In the genomic region with DNA sequence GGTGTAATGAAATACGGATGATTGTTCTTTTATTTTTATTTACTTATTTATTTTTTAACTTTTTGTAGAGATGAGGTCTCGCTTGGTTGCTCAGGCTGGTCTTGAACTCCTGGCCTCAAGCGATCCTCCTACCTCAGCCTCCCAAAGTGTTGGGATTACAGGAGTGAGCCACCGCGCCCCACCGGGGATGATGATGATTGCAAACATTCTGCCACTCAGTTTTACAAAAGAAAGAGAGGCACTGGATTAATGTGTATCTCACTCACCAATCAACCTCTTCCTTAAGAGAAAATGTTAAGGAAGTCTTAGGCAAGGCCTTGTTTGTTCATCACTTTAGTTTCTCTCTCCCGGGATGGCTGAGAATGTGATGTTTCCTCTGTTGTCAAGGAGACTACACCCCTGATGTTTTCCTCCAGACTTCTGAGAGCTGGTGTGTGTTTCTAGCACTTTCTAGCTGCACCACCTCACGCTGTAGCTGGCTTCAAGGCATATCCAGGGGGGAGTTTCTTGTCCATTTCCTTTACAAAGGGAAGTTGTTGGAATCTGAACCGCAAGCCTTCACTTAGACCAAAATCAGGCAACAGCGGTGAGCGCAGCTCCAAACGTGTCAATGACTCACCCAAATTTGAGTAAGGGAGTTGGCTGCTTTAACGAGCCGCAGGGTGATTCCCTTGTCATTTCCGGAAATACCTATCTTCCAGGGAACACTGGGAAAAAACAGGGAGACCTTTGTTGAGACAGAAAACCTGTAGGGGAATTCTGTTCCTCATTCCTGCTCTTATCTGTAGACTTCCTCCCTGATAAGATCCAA, we compare ENCODE assay signal across 1 cellular context.
TF ChIP-seq lines count a peak whose summit lies in the region.

No MANE protein-coding gene starts in this region.

TF ChIP-seq in A549, 52 proteins besides CTCF, POLR2A, EP300 and RAD21 (continued from another document):
- TF ChIP-seq GATA3 (IDR thresholded peaks at IDR 0.05; ENCODE audit: borderline replicate concordance) = 0 out of 2 replicates have a peak, but pooled peaks have one; percentile 16
- TF ChIP-seq RFX5 (IDR thresholded peaks at IDR 0.05) = no peak
- TF ChIP-seq JUN (IDR thresholded peaks at IDR 0.05) = peak in 1 of 2 experiments; percentile 56; a peak in 1 of 5 replicates
- 0 out of 2 replicates have a peak, but pooled peaks have one; percentile 13 for TF ChIP-seq HOXA7 (CRISPR knock-in tag; IDR thresholded peaks at IDR 0.05)
- TF ChIP-seq HES2 (IDR thresholded peaks at IDR 0.05) = no peak
- TF ChIP-seq BHLHE40 (IDR thresholded peaks at IDR 0.05; ENCODE audit: low read depth, low read length) = no peak
